Comparison of ENCODE assay signal across 9 cellular contexts in genomic region chr10:7409732-7410168, GRCh38. TPM values are rescaled to one million over a fixed set of nuclear protein-coding genes. Genes with fewer than 3 reads are reported as not detected.
DNase-seq lines count a peak whose midpoint lies in the region; ATAC-seq and TF ChIP-seq lines count a peak whose summit lies in the region.
"Had no signal": no experiment of that assay in that cellular context is flagged by ENCODE, and none has a peak within 500 bp of the region (broad histone marks: within the 10 kb centered on the region; RNA-seq: fewer than 3 reads in every experiment).

No MANE protein-coding gene starts in this region.

- in situ Hi-C loops in mammary epithelial cell (cut with MboI; ENCODE audit: low sequenced_read_pairs in 2 of 2) (loop anchor here (10.0 kb wide), 4 partner anchors 495 to 995 kb away; no protein-coding TSS in a partner anchor), transverse colon (cut with MboI; ENCODE audit: low pct_ligation_motif_present in 1 of 4, low pct_unique_long_range_greater_than_20kb in 1 of 4, low sequenced_read_pairs in 3 of 4) (loop anchor here (10.0 to 25.0 kb wide), 7 partner anchors 145 to 747 kb away; no protein-coding TSS in a partner anchor)

- BruUV-seq in mammary epithelial cell (replicated peaks; lab: Mats Ljungman, UMichigan), result no TSS peak

- peak overlapping the region; percentile 97 for H3K4me2 ChIP-seq in mammary epithelial cell (ENCODE audit: insufficient read depth, low read depth, low read length)

- H3K27ac ChIP-seq in mammary epithelial cell (ENCODE audit: insufficient read depth, low read depth, low read length) (no peak overlapping the region), transverse colon (peak overlapping the region; percentile 73 to 79 (median 74))
- H3K27ac ChIP-seq: SJSA1 had no signal

- peaks cover 6% of the 10 kb centered on the region for H3K9me3 ChIP-seq in mammary epithelial cell (replicated peaks; ENCODE audit: insufficient read depth, low read length)
- H3K9me3 ChIP-seq in transverse colon, result no peaks in the 10 kb centered on the region

- ATAC-seq in GM19025 (IDR thresholded peaks at IDR 0.05; ENCODE audit: low read depth, unreplicated experiment) (peak; percentile 6), HG02973 (IDR thresholded peaks at IDR 0.05; ENCODE audit: unreplicated experiment) (no peak), HG03342 (IDR thresholded peaks at IDR 0.05; ENCODE audit: unreplicated experiment) (no peak)

- WGBS in mammary epithelial cell (ENCODE audit: low coverage, missing lambda C conversion rate), result 0% methylated on average over 7 of the region's 15 CpGs
- WGBS in transverse colon (ENCODE audit: low coverage in 1 of 2), 2 donors, result 0 to 7% methylated on average over 2 to 15 of the region's 15 CpGs

- DNase-seq in NB4 (ENCODE audit: low read depth) (peak; percentile 25), mammary epithelial cell (no peak), midbrain (lab: John Stamatoyannopoulos, UW) (peak; percentile 53), transverse colon (no peak), SKM-1 (lab: John Stamatoyannopoulos, UW; ENCODE audit: unreplicated experiment) (no peak)

- H3K27me3 ChIP-seq in mammary epithelial cell (ENCODE audit: insufficient read depth, low read length) (peaks cover 55% of the 10 kb centered on the region), transverse colon (peaks cover 73% of the 10 kb centered on the region)

- TF ChIP-seq EP300 in transverse colon (IDR thresholded peaks at IDR 0.05; ENCODE audit: low read depth), result no peak

- no peak for TF ChIP-seq CTCF in NB4 (IDR thresholded peaks at IDR 0.05; ENCODE audit: low read depth, low read length)
- TF ChIP-seq CTCF in mammary epithelial cell (conservative IDR thresholded peaks at IDR 0.05 in 1 of 2, IDR thresholded peaks at IDR 0.05 in 1 of 2; ENCODE audit: extremely low read depth in 1 of 2, insufficient read depth in 1 of 2, low read depth in 1 of 2, low read length in 2 of 2), result no peak
- TF ChIP-seq CTCF in transverse colon (IDR thresholded peaks at IDR 0.05), result no peak

- H3K4me1 ChIP-seq in mammary epithelial cell (ENCODE audit: insufficient read depth, low read length), result peaks cover 29% of the 10 kb centered on the region
- H3K4me1 ChIP-seq in transverse colon, result peaks cover 5 to 38% (median 28%) of the 10 kb centered on the region in 4 donors

- TF ChIP-seq POLR2A in NB4 (IDR thresholded peaks at IDR 0.05; ENCODE audit: extremely low read depth, insufficient read length) (no peak), transverse colon (IDR thresholded peaks at IDR 0.05) (no peak)

- H3K4me3 ChIP-seq in NB4 (ENCODE audit: low read depth, low read length) (peak overlapping the region; percentile 84), mammary epithelial cell (replicated peaks in 1 of 3; ENCODE audit: insufficient read depth in 1 of 3, low read depth in 2 of 3, low read length in 3 of 3) (peak overlapping the region; percentile 53 to 71 (median 60)), transverse colon (peak overlapping the region; percentile 21 to 66 (median 56))

- dilution Hi-C loops in mammary epithelial cell (cut with HindIII; ENCODE audit: low sequenced_read_pairs), result no loop called here

- CTCF ChIA-PET in mammary epithelial cell (lab: Charles Lee; ENCODE audit: low non-redundant PET), result no interaction called here

- intact Hi-C loops in mammary epithelial cell (cut with micrococcal nuclease), result loop anchor here (1.0 to 10.0 kb wide), 4 partner anchors 149 to 1895 kb away; no protein-coding TSS in a partner anchor
- intact Hi-C loops in transverse colon (cut with DNase I; ENCODE audit: low total_unique reads), result loop anchor here (5.0 to 10.0 kb wide), 2 partner anchors 152 to 485 kb away; no protein-coding TSS in a partner anchor

- H3K36me3 ChIP-seq in mammary epithelial cell (ENCODE audit: insufficient read depth, low read length) (no peaks in the 10 kb centered on the region), transverse colon (no peaks in the 10 kb centered on the region)
- H3K36me3 ChIP-seq: SJSA1 had no signal

- H3K79me2 ChIP-seq in mammary epithelial cell (ENCODE audit: insufficient read depth, low read length), result no peaks in the 10 kb centered on the region

- no peaks in the 10 kb centered on the region for H4K20me1 ChIP-seq in mammary epithelial cell (ENCODE audit: insufficient read depth, low read length)

- H2AFZ ChIP-seq in mammary epithelial cell (ENCODE audit: low read depth, low read length), result peak overlapping the region; percentile 85

- H3K9ac ChIP-seq in mammary epithelial cell (ENCODE audit: insufficient read depth, low read length), result no peak overlapping the region

RNA-seq across cellular contexts. Expression of gene SFMBT2, which starts 1.1 kb away (rescaled TPM):
- total RNA-seq in mammary epithelial cell (1 to 10 TPM; 1.5 to 2.2 TPM), transverse colon (1 to 10 TPM in 3 of 4 donors, under 1 TPM in 1; 0.60 to 8.6 (median 2.5) TPM)
- 0.09 TPM for polyA plus RNA-seq in mammary epithelial cell
- not detected for polyA minus RNA-seq in mammary epithelial cell

Comparison
In these comparisons a context has a peak if more than half of its experiments do, and no peak if none do; other contexts are left out.
1. DNase-seq: peak in NB4 (single experiment) and midbrain (single experiment); none in mammary epithelial cell (single experiment), transverse colon (single experiment) and SKM-1 (single experiment).
2. Peak in every context shown above with its lines, with median percentiles within 50 percentile points of each other: H3K4me3 ChIP-seq.